ENCODE assay signal across 1 cellular context in the genomic region with DNA sequence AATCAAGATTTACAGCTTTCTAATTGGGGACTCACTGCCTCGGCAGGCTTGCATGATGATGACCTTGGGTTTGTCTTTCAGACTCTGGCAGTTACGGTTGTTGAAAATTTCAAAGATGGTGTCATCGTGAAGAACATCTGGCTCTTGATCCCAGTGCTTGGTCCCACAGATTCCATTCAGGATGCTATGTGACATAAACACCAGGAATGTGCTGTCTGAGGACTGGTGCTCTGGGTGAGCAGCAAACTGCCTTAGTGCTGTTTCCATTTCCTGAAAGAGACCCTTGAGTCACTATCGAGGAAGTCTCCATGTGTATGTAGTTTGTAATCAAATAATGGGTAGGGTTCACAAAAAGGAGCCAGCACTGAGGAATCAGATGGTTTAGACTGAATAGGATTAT.
TF ChIP-seq lines count a peak whose summit lies in the region.

No MANE protein-coding gene starts in this region.

TF ChIP-seq in IMR-90, 13 proteins besides CTCF, POLR2A, EP300 and RAD21:
- TF ChIP-seq, protein P1, sequence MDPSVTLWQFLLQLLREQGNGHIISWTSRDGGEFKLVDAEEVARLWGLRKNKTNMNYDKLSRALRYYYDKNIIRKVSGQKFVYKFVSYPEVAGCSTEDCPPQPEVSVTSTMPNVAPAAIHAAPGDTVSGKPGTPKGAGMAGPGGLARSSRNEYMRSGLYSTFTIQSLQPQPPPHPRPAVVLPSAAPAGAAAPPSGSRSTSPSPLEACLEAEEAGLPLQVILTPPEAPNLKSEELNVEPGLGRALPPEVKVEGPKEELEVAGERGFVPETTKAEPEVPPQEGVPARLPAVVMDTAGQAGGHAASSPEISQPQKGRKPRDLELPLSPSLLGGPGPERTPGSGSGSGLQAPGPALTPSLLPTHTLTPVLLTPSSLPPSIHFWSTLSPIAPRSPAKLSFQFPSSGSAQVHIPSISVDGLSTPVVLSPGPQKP (IDR thresholded peaks at IDR 0.05; ENCODE audit: borderline replicate concordance, low read depth, low read length): no peak
- TF ChIP-seq BHLHE40 (IDR thresholded peaks at IDR 0.05; ENCODE audit: low read depth, low read length): no peak
- TF ChIP-seq SMC3 (IDR thresholded peaks at IDR 0.05; ENCODE audit: low read depth, low read length): no peak
- TF ChIP-seq NFE2L2 (IDR thresholded peaks at IDR 0.05; ENCODE audit: low read depth, low read length): no peak
- no peak for TF ChIP-seq MAFK (IDR thresholded peaks at IDR 0.05; ENCODE audit: low read depth, low read length)
- TF ChIP-seq CEBPB (IDR thresholded peaks at IDR 0.05; ENCODE audit: low read depth, low read length): no peak
- TF ChIP-seq RFX5 (IDR thresholded peaks at IDR 0.05; ENCODE audit: low read depth, low read length): no peak
- TF ChIP-seq, protein P2, sequence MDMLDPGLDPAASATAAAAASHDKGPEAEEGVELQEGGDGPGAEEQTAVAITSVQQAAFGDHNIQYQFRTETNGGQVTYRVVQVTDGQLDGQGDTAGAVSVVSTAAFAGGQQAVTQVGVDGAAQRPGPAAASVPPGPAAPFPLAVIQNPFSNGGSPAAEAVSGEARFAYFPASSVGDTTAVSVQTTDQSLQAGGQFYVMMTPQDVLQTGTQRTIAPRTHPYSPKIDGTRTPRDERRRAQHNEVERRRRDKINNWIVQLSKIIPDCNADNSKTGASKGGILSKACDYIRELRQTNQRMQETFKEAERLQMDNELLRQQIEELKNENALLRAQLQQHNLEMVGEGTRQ (IDR thresholded peaks at IDR 0.05; ENCODE audit: low read depth, low read length): no peak
- no peak for TF ChIP-seq RCOR1 (IDR thresholded peaks at IDR 0.05; ENCODE audit: insufficient replicate concordance, low read length)
- TF ChIP-seq FOS (IDR thresholded peaks at IDR 0.05; ENCODE audit: low read depth, low read length): no peak
- no peak for TF ChIP-seq CHD1 (IDR thresholded peaks at IDR 0.05; ENCODE audit: low read depth, low read length)
- no peak for TF ChIP-seq MAZ (IDR thresholded peaks at IDR 0.05; ENCODE audit: borderline replicate concordance, low read depth, low read length)
